In genomic region chr19:51096473-51097165, GRCh38 we compare ENCODE assay signal across 11 cellular contexts. TPM values are rescaled to one million over a fixed set of nuclear protein-coding genes. Genes with fewer than 3 reads are reported as not detected.
DNase-seq lines count a peak whose midpoint lies in the region; ATAC-seq and TF ChIP-seq lines count a peak whose summit lies in the region.
"Had no signal": no experiment of that assay in that cellular context is flagged by ENCODE, and none has a peak within 500 bp of the region (broad histone marks: within the 10 kb centered on the region; RNA-seq: fewer than 3 reads in every experiment).

No MANE protein-coding gene starts in this region.

- intact Hi-C loops in OCI-LY7 (cut with micrococcal nuclease; ENCODE audit: unreplicated experiment), result no loop called here

- DNase-seq in AG10803 (ENCODE audit: low read depth), result no peak
- no peak for DNase-seq in GM06990 (ENCODE audit: extremely low read depth, insufficient read length)
- DNase-seq in OCI-LY7 (ENCODE audit: low spot score), result no peak
- no peak for DNase-seq in stimulated activated CD4-positive, alpha-beta T cell treated with anti-CD3 and anti-CD28 coated beads, Interleukin-2, amount 100 ng/mL, for 48 hours
- DNase-seq in mesothelial cell of epicardium (ENCODE audit: low spot score in 2 of 2, unreplicated experiment in 2 of 2), result no peak
- DNase-seq in hippocampal formation (lab: John Stamatoyannopoulos, UW), result no peak
- DNase-seq: NCI-H1092 had no signal

- TF ChIP-seq CTCF in AG10803 (conservative IDR thresholded peaks at IDR 0.05; ENCODE audit: low read length) (peak; percentile 29), GM06990 (IDR thresholded peaks at IDR 0.05; ENCODE audit: insufficient read depth, low read length, poor library complexity, severe bottlenecking) (peak; percentile 33), OCI-LY7 (conservative IDR thresholded peaks at IDR 0.05; ENCODE audit: low read length) (no peak; the same call in 1 of the 2 replicates), mesothelial cell of epicardium (IDR thresholded peaks at IDR 0.05; ENCODE audit: unreplicated experiment) (no peak)

- H2AFZ ChIP-seq in OCI-LY7 (ENCODE audit: low read length), result no peak overlapping the region

- no peak overlapping the region for H3K4me2 ChIP-seq in OCI-LY7 (ENCODE audit: low read length)

- H3K9me2 ChIP-seq in OCI-LY7 (ENCODE audit: insufficient read depth, low read length), result no peaks in the 10 kb centered on the region

- no peaks in the 10 kb centered on the region for H3K27me3 ChIP-seq in GM06990 (replicated peaks; ENCODE audit: control insufficient read depth, insufficient read depth, low read length)

- H3K9me3 ChIP-seq in OCI-LY7 (ENCODE audit: low read length), result no peaks in the 10 kb centered on the region

- no peaks in the 10 kb centered on the region for H3K4me1 ChIP-seq in OCI-LY7 (ENCODE audit: insufficient read depth, low read length, poor library complexity, severe bottlenecking)

- POLR2A ChIA-PET in OCI-LY7 (lab: Charles Lee), result no interaction called here

- H3K79me2 ChIP-seq in OCI-LY7 (ENCODE audit: insufficient read depth, low read depth, low read length), result no peaks in the 10 kb centered on the region

- CTCF ChIA-PET in OCI-LY7 (lab: Charles Lee; ENCODE audit: unreplicated experiment), result interaction anchor here (0.6 kb wide), 1 partner anchor 1330 kb away, joined by 4 read pairs; the partner anchor contains the start of gene AP2A1

- no peaks in the 10 kb centered on the region for H4K20me1 ChIP-seq in OCI-LY7 (ENCODE audit: insufficient read depth, low read length)

- no peaks in the 10 kb centered on the region for H3K27me3 Mint-ChIP-seq in mesothelial cell of epicardium (ENCODE audit: low read depth)

- peaks cover 2% of the 10 kb centered on the region for H3K36me3 Mint-ChIP-seq in mesothelial cell of epicardium

- H3K4me3 Mint-ChIP-seq in mesothelial cell of epicardium, result no peak overlapping the region
- H3K4me3 Mint-ChIP-seq: stimulated activated effector memory CD8-positive, alpha-beta T cell treated with anti-CD3 and anti-CD28 coated beads, Interleukin-12 subunit alpha, Interleukin-12 subunit beta, amount 100 ng/mL, for 72 hours had no signal

- H3K9me3 Mint-ChIP-seq in mesothelial cell of epicardium, result no peaks in the 10 kb centered on the region
- H3K9me3 Mint-ChIP-seq: stimulated activated effector memory CD8-positive, alpha-beta T cell treated with anti-CD3 and anti-CD28 coated beads, Interleukin-12 subunit alpha, Interleukin-12 subunit beta, amount 100 ng/mL, for 72 hours had no signal

- no peak overlapping the region for H3K27ac ChIP-seq in OCI-LY7 (ENCODE audit: low read depth, low read length, poor library complexity, severe bottlenecking)

- peaks cover 25% of the 10 kb centered on the region for H3K4me1 Mint-ChIP-seq in mesothelial cell of epicardium

- ATAC-seq in esophagus mucosa (peak; percentile 29), GM19452 (IDR thresholded peaks at IDR 0.05; ENCODE audit: unreplicated experiment) (no peak)

- TSS peak; percentile 64 for BruUV-seq in OCI-LY7 (replicated peaks; lab: Mats Ljungman, UMichigan)

- H3K36me3 ChIP-seq in GM06990 (ENCODE audit: control insufficient read depth, insufficient read depth, low read length) (peaks cover 4% of the 10 kb centered on the region), OCI-LY7 (ENCODE audit: insufficient read depth, low read length) (peaks cover 19% of the 10 kb centered on the region)

- no peak overlapping the region for H3K27ac Mint-ChIP-seq in mesothelial cell of epicardium
- H3K27ac Mint-ChIP-seq: stimulated activated effector memory CD8-positive, alpha-beta T cell treated with anti-CD3 and anti-CD28 coated beads, Interleukin-12 subunit alpha, Interleukin-12 subunit beta, amount 100 ng/mL, for 72 hours had no signal

- H3K4me3 ChIP-seq in AG10803 (ENCODE audit: low read length), result no peak overlapping the region
- H3K4me3 ChIP-seq in GM06990 (replicated peaks; ENCODE audit: low read depth, low read length), result no peak overlapping the region
- H3K4me3 ChIP-seq in OCI-LY7 (ENCODE audit: low read depth, low read length, poor library complexity, severe bottlenecking), result no peak overlapping the region

RNA-seq across cellular contexts. Expression of gene CTU1, which starts 11.6 kb away (rescaled TPM):
- total RNA-seq in OCI-LY7 (2014; rRNA removed; shearing (Covaris generic)), result 9.6 and 13.3 TPM in 2 replicates
- total RNA-seq in OCI-LY7 (2022) (6.9 and 8.3 TPM in 2 replicates), esophagus mucosa (5.3 TPM), mesothelial cell of epicardium (7.5 to 7.9 TPM (median 7.7 TPM) in 3 replicates)

RNA-seq across cellular contexts. Expression of gene KLK14, which starts 13.9 kb away (rescaled TPM):
- total RNA-seq in OCI-LY7 (2014; rRNA removed; shearing (Covaris generic)), result not detected in 2 replicates
- total RNA-seq in OCI-LY7 (2022) (0.84 and 0.89 TPM in 2 replicates), esophagus mucosa (0.68 TPM), mesothelial cell of epicardium (0.45 to 0.99 TPM (median 0.47 TPM) in 3 replicates)

RNA-seq across cellular contexts. Expression of gene SIGLEC9, which starts 28.1 kb away (rescaled TPM):
- total RNA-seq in OCI-LY7 (2014; rRNA removed; shearing (Covaris generic)), result not detected in 2 replicates
- total RNA-seq in OCI-LY7 (2022) (not detected in 2 replicates), esophagus mucosa (0.48 TPM), mesothelial cell of epicardium (not detected in 3 replicates)

RNA-seq across cellular contexts. Expression of gene KLK13, which starts 31.7 kb away (rescaled TPM):
- total RNA-seq in OCI-LY7 (2014; rRNA removed; shearing (Covaris generic)), result not detected in 2 replicates
- total RNA-seq in OCI-LY7 (2022) (not detected in 2 replicates), esophagus mucosa (1,054 TPM), mesothelial cell of epicardium (0.27 to 0.54 TPM (median 0.43 TPM) in 3 replicates)
- total RNA-seq: T-helper 2 cell treated with Interferon-gamma antibody and Interleukin-4, amounts not matched to agents 100 ng/mL and 5 ng/mL, for 36 hours had no signal

RNA-seq across cellular contexts. Expression of gene SIGLEC7, which starts 45.5 kb away (rescaled TPM):
- not detected in 2 replicates for total RNA-seq in OCI-LY7 (2014; rRNA removed; shearing (Covaris generic))
- total RNA-seq in OCI-LY7 (2022) (not detected in 2 replicates), esophagus mucosa (0.44 TPM), mesothelial cell of epicardium (not detected in 3 replicates)
- total RNA-seq: T-helper 2 cell treated with Interferon-gamma antibody and Interleukin-4, amounts not matched to agents 100 ng/mL and 5 ng/mL, for 36 hours had no signal

Comparison
In these comparisons a context has a peak if more than half of its experiments do, and no peak if none do; other contexts are left out.
1. CTCF ChIP-seq: peak in AG10803 (single experiment) and GM06990 (single experiment); none in OCI-LY7 (single experiment) and mesothelial cell of epicardium (single experiment).